ENCODE assay signal across 26 cellular contexts in the genomic region with DNA sequence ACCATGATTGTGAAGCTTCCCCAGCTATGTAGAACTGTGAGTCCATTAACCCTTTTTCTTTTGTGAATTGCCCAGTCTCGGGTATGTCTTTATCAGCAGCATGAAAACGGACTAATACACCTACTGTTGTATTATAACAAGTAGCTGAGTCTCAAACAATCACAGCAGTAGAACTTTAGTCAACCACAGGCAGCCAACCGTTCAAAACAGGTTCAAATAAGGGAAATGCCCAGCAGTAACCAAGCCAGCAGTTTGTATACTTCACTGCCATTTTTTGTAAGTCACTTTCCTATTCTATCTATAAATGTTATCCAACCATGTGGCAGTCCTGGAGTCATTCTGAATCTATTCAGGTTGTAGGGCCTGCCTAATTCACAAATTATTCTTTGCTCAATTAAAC.
"Had no signal": no experiment of that assay in that cellular context is flagged by ENCODE, and none has a peak within 500 bp of the region (broad histone marks: within the 10 kb centered on the region; RNA-seq: fewer than 3 reads in every experiment).

No MANE protein-coding gene starts in this region.

- DNase-seq: activated CD4-positive, alpha-beta T cell treated with anti-CD3 and anti-CD28 coated beads for 36 hours; activated CD4-positive, alpha-beta T cell treated with anti-CD3 and anti-CD28 coated beads, Interleukin-2, amount 50 U/mL, for 4 hours; activated CD8-positive, alpha-beta memory T cell treated with anti-CD3 and anti-CD28 coated beads for 24 hours; activated CD8-positive, alpha-beta memory T cell treated with anti-CD3 and anti-CD28 coated beads, Interleukin-2, amount 50 U/mL, for 4 hours; activated naive CD4-positive, alpha-beta T cell; activated T-cell treated with anti-CD3 and anti-CD28 coated beads, Interleukin-2, amount 50 U/mL, for 24 hours; adrenal gland; brain microvascular endothelial cell; central memory CD4-positive, alpha-beta T cell; dermis blood vessel endothelial cell; effector memory CD4-positive, alpha-beta T cell; foreskin melanocyte; kidney; lower lobe of right lung; mucosa of descending colon; nephron progenitor cell; occipital lobe; posterior cingulate gyrus; small intestine; stimulated activated CD8-positive, alpha-beta memory T cell treated with anti-CD3 and anti-CD28 coated beads, Interleukin-4, amount 100 ng/mL, for 48 hours; stimulated activated naive B cell treated with anti-CD40 and anti-IgM and Interleukin-4, amounts not matched to agents 10 μg/mL and 1 μg/mL and 100 μg/mL, for 72 hours; transverse colon had no signal

- H3K27me3 ChIP-seq: adrenal gland, ascending aorta, brain microvascular endothelial cell, transverse colon had no signal

- H3K27ac ChIP-seq: adrenal gland, ascending aorta, brain microvascular endothelial cell, lower lobe of right lung, transverse colon had no signal

- H3K4me3 ChIP-seq: adrenal gland, ascending aorta, lower lobe of right lung, mucosa of descending colon, transverse colon had no signal

- H3K9me3 ChIP-seq: adrenal gland, ascending aorta, lower lobe of right lung, mucosa of descending colon, transverse colon had no signal

- ATAC-seq: activated CD4-positive, alpha-beta T cell treated with anti-CD3 and anti-CD28 coated beads for 36 hours; esophagus mucosa; lower lobe of right lung; mucosa of descending colon; sciatic nerve; stimulated activated naive B cell treated with anti-CD40 and anti-IgM and Interleukin-4, amounts not matched to agents 10 μg/mL and 1 μg/mL and 100 μg/mL, for 72 hours had no signal

- H3K4me1 ChIP-seq: adrenal gland, ascending aorta, lower lobe of right lung, transverse colon had no signal

- FAIRE-seq: kidney, small intestine, urothelium cell line had no signal

- H3K36me3 ChIP-seq: adrenal gland, ascending aorta, brain microvascular endothelial cell, lower lobe of right lung, transverse colon had no signal
